In genomic region chr11:35043933-35044332, GRCh38 we compare ENCODE assay signal across 17 cellular contexts.
DNase-seq lines count a peak whose midpoint lies in the region; ATAC-seq and TF ChIP-seq lines count a peak whose summit lies in the region.
"Had no signal": no experiment of that assay in that cellular context is flagged by ENCODE, and none has a peak within 500 bp of the region (broad histone marks: within the 10 kb centered on the region; RNA-seq: fewer than 3 reads in every experiment).

No MANE protein-coding gene starts in this region.

- no peak for TF ChIP-seq EP300 in esophagus muscularis mucosa (IDR thresholded peaks at IDR 0.05)

- no peak overlapping the region for H3K9ac ChIP-seq in skeletal muscle tissue (ENCODE audit: low read depth in 1 of 3, low read length in 3 of 3)

- peak overlapping the region; percentile 68 for H3K27ac ChIP-seq in skeletal muscle tissue (ENCODE audit: low read depth, low read length)
- H3K27ac ChIP-seq in esophagus muscularis mucosa (replicated peaks in 1 of 4) = no peak overlapping the region
- H3K27ac ChIP-seq: foreskin keratinocyte, vagina had no signal

- no peak overlapping the region for H3K4me3 Mint-ChIP-seq in activated naive CD4-positive, alpha-beta T cell treated with anti-CD3 and anti-CD28 coated beads for 36 hours
- H3K4me3 Mint-ChIP-seq: T-helper 1 cell treated with Interleukin-12 subunit alpha and Interleukin-12 subunit beta and Interleukin-4 antibody, amounts not matched to agents 30 μg/mL and 1 μg/mL, for 36 hours had no signal

- no peak for TF ChIP-seq POLR2A in esophagus muscularis mucosa (IDR thresholded peaks at IDR 0.05; ENCODE audit: low read depth)

- H3K36me3 ChIP-seq in skeletal muscle tissue (ENCODE audit: control insufficient read depth in 3 of 3, insufficient read depth in 3 of 3, low read length in 3 of 3) (no peaks in the 10 kb centered on the region), esophagus muscularis mucosa (no peaks in the 10 kb centered on the region)
- H3K36me3 ChIP-seq: vagina had no signal

- intact Hi-C loops in activated naive CD4-positive, alpha-beta T cell treated with anti-CD3 and anti-CD28 coated beads for 36 hours (cut with micrococcal nuclease) = loop anchor here (5.0 kb wide), 2 partner anchors 47 to 392 kb away; no protein-coding TSS in a partner anchor
- intact Hi-C loops in esophagus muscularis mucosa (cut with DNase I) = no loop called here

- no peaks in the 10 kb centered on the region for H3K9me3 ChIP-seq in skeletal muscle tissue (ENCODE audit: control insufficient read depth in 3 of 3, low read length in 3 of 3)
- H3K9me3 ChIP-seq in esophagus muscularis mucosa = no peaks in the 10 kb centered on the region
- H3K9me3 ChIP-seq: mucosa of descending colon, vagina had no signal

- no peak overlapping the region for H3K27ac Mint-ChIP-seq in activated naive CD4-positive, alpha-beta T cell treated with anti-CD3 and anti-CD28 coated beads for 36 hours
- H3K27ac Mint-ChIP-seq: activated T-helper 2 cell treated with anti-CD3 and anti-CD28 coated beads, Interferon-gamma antibody, Interleukin-2, Interleukin-4, amounts not matched to agents 10 μg/mL and 5 μg/mL and 100 μg/mL, durations not matched to agents 14 hours and 24 hours and 36 hours; progenitor cell of endocrine pancreas had no signal

- WGBS in esophagus muscularis mucosa = 61% methylated on average over 1 of the region's 1 CpG

- H3K36me3 Mint-ChIP-seq in activated naive CD4-positive, alpha-beta T cell treated with anti-CD3 and anti-CD28 coated beads for 36 hours (ENCODE audit: low read depth) = peaks cover 7% of the 10 kb centered on the region

- H3K4me1 Mint-ChIP-seq in activated naive CD4-positive, alpha-beta T cell treated with anti-CD3 and anti-CD28 coated beads for 36 hours (ENCODE audit: low read depth) = peaks cover 76% of the 10 kb centered on the region

- DNase-seq in activated naive CD4-positive, alpha-beta T cell treated with anti-CD3 and anti-CD28 coated beads for 36 hours = peak; percentile 44
- no peak for DNase-seq in activated naive CD4-positive, alpha-beta T cell (lab: John Stamatoyannopoulos, UW)
- DNase-seq in NCI-H2227 (lab: John Stamatoyannopoulos, UW; ENCODE audit: unreplicated experiment) (peak; percentile 23), fibroblast of peridontal ligament (ENCODE audit: extremely low read depth) (peak; percentile 60), NCI-H748 (lab: John Stamatoyannopoulos, UW; ENCODE audit: unreplicated experiment) (no peak), esophagus muscularis mucosa (ENCODE audit: extremely low spot score) (no peak)
- DNase-seq: activated CD4-positive, alpha-beta T cell treated with anti-CD3 and anti-CD28 coated beads, Interleukin-2, amount 50 U/mL, for 4 hours; foreskin keratinocyte; KG1; mucosa of descending colon; PC-3 had no signal

- no peak for TF ChIP-seq CTCF in esophagus muscularis mucosa (IDR thresholded peaks at IDR 0.05)

- CTCF ChIA-PET in activated naive CD4-positive, alpha-beta T cell treated with anti-CD3 and anti-CD28 coated beads for 36 hours (lab: Charles Lee) = interaction anchor here (1.1 to 1.6 kb wide), 3 partner anchors 14 to 105 kb away, joined by 3 to 5 read pairs (median 3); partner anchors contain the start of gene CD44

- H3K4me1 ChIP-seq in skeletal muscle tissue (ENCODE audit: control insufficient read depth in 3 of 3, insufficient read depth in 3 of 3, low read length in 3 of 3) (peaks cover 26 to 31% (median 26%) of the 10 kb centered on the region in 3 donors), esophagus muscularis mucosa (peaks cover 3 to 21% (median 12%) of the 10 kb centered on the region in 4 donors)
- H3K4me1 ChIP-seq: vagina had no signal

- peaks cover 2% of the 10 kb centered on the region for H3K27me3 Mint-ChIP-seq in activated naive CD4-positive, alpha-beta T cell treated with anti-CD3 and anti-CD28 coated beads for 36 hours (ENCODE audit: low read depth)

- H3K4me3 ChIP-seq in skeletal muscle tissue (ENCODE audit: low read length in 3 of 3) (peak overlapping the region in 2 of 3 donors; percentile 32 to 45), esophagus muscularis mucosa (no peak overlapping the region)
- H3K4me3 ChIP-seq: mucosa of descending colon, vagina had no signal

- H3K27me3 ChIP-seq in skeletal muscle tissue (ENCODE audit: control insufficient read depth in 3 of 3, insufficient read depth in 3 of 3, low read length in 3 of 3) (no peaks in the 10 kb centered on the region), esophagus muscularis mucosa (no peaks in the 10 kb centered on the region)
- H3K27me3 ChIP-seq: foreskin keratinocyte, vagina had no signal

- H3K9me3 Mint-ChIP-seq in activated naive CD4-positive, alpha-beta T cell treated with anti-CD3 and anti-CD28 coated beads for 36 hours = peaks cover 6% of the 10 kb centered on the region

- ATAC-seq in HG03196 (IDR thresholded peaks at IDR 0.05; ENCODE audit: unreplicated experiment) = no peak
- ATAC-seq: foreskin keratinocyte, mucosa of descending colon, PC-3 had no signal

Comparison
In these comparisons a context has a peak if more than half of its experiments do, and no peak if none do; other contexts are left out.
1. DNase-seq: peak in activated naive CD4-positive, alpha-beta T cell treated with anti-CD3 and anti-CD28 coated beads for 36 hours (single experiment), NCI-H2227 (single experiment) and fibroblast of peridontal ligament (single experiment); none in activated naive CD4-positive, alpha-beta T cell (0 of 4), NCI-H748 (single experiment) and esophagus muscularis mucosa (single experiment).
2. H3K4me3 ChIP-seq: peak in skeletal muscle tissue (2 of 3); none in esophagus muscularis mucosa (0 of 4).